Comparison of ENCODE assay signal across 1 cellular context in the genomic region with DNA sequence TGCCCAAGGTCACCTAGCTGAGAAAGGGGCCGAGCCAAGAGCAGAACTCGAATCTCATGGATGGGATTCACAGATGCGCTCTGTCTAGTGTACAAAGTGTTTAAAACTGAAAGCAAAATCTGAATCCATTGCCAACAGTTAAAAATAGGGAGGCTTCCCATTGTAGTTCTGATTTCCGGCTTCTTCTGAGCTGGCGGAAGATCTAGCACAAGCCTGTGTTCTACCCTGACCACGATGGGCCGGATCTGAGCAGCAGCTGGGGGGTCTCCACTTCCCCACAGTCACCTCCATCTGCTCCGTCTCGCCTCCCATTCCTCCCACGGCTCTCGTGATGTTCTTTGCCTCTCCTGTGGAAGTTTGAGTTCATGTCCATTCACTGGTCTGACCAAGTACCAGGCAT.
TF ChIP-seq lines count a peak whose summit lies in the region.

No MANE protein-coding gene starts in this region.

TF ChIP-seq in HepG2, 621 proteins besides CTCF, POLR2A, EP300 and RAD21:
- TF ChIP-seq, protein P1, sequence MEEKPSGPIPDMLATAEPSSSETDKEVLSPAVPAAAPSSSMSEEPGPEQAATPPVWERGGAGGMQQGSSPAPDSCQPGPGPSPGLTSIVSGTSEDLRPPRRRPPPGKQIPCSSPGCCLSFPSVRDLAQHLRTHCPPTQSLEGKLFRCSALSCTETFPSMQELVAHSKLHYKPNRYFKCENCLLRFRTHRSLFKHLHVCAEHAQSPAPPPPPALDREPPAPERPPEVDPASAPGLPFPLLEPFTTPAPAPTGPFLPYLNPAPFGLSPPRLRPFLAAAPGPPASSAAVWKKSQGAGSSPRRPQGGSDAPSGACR (CRISPR knock-in tag; IDR thresholded peaks at IDR 0.05), result no peak
- TF ChIP-seq ZNF251 (CRISPR knock-in tag; IDR thresholded peaks at IDR 0.05) (no peak), NFKBIZ (CRISPR knock-in tag; IDR thresholded peaks at IDR 0.05) (no peak), RBFOX2 (IDR thresholded peaks at IDR 0.05; ENCODE audit: low read depth, low read length) (no peak), NKX3-1 (CRISPR knock-in tag; IDR thresholded peaks at IDR 0.05) (no peak), FOXM1 (CRISPR knock-in tag; IDR thresholded peaks at IDR 0.05) (no peak), DNMT1 (CRISPR knock-in tag; IDR thresholded peaks at IDR 0.05) (no peak), MXD4 (CRISPR knock-in tag; IDR thresholded peaks at IDR 0.05) (no peak), MBD4 (IDR thresholded peaks at IDR 0.05; ENCODE audit: borderline replicate concordance, low read length) (no peak), KMT2A (CRISPR knock-in tag; IDR thresholded peaks at IDR 0.05) (no peak), ZNF124 (CRISPR knock-in tag; IDR thresholded peaks at IDR 0.05) (no peak)
- TF ChIP-seq, protein P2, sequence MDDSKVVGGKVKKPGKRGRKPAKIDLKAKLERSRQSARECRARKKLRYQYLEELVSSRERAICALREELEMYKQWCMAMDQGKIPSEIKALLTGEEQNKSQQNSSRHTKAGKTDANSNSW (CRISPR knock-in tag; IDR thresholded peaks at IDR 0.05; ENCODE audit: borderline replicate concordance), result no peak
TF ChIP-seq in HepG2: peak in this region for 0.
